ENCODE assay signal across 8 cellular contexts in the genomic region with DNA sequence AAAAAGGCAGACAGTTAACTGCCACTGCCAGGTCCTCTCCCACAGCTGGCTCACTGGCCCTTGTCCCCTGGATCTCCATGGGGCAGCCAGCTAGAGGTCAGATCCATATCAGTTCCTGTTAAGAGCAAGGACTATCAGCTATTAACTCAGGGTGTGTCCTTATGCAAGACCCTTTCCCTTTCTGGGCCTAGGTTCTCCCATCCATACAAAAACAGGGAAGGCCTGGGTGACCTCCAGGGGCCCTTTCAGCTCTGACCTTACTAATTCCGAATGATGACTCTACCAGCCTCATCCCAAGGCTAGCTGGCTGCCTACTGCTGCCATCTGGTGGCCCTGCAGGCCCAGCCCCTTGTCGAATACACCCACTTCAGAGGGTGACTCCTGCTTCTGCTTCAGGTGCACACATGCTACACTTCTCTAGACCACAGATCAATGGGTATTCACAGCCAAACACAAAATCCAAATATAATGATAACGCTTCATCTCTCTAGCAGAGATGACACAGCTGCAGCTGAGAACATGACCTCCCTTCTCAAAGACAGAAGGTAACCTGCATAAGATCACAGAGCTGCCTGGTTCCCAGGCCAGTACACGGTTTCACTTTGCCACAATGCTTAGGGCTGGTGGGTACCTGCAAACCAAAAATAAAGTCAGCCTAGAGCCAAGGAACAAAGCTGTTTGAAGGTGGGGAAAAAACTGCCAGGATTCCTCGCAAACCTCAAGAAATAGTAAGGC. TPM values are rescaled to one million over a fixed set of nuclear protein-coding genes. Genes with fewer than 3 reads are reported as not detected.
A peak's percentile ranks its signal among the peaks of the same experiment; 100 is the strongest.
DNase-seq lines count a peak whose midpoint lies in the region; ATAC-seq and TF ChIP-seq lines count a peak whose summit lies in the region.

No MANE protein-coding gene starts in this region.

- TF ChIP-seq CTCF in HFFc6 (IDR thresholded peaks at IDR 0.05) (peak; percentile 86), cardiac fibroblast (IDR thresholded peaks at IDR 0.05; ENCODE audit: low read depth, low read length) (peak; percentile 92), left lung (IDR thresholded peaks at IDR 0.05) (peak; percentile 48 to 61), upper lobe of left lung (IDR thresholded peaks at IDR 0.05) (peak in 4 of 6 experiments; percentile 22 to 48 (median 42))

- no peak overlapping the region for H3K4me3 Mint-ChIP-seq in HFFc6

- DNase-seq in NCI-H1417 (lab: John Stamatoyannopoulos, UW): peak; percentile 24 to 61 (median 34)
- no peak for DNase-seq in NCI-H1417 treated with DMSO at 0.1 percent for 48 hours (lab: John Stamatoyannopoulos, UW)
- DNase-seq in HFFc6: peak; percentile 36
- DNase-seq in OCI-M1 (lab: John Stamatoyannopoulos, UW): peak; percentile 68
- DNase-seq in cardiac fibroblast (ENCODE audit: low read depth in 2 of 2): peak; percentile 59 to 62
- peak in 1 of 2 donors; percentile 36 for DNase-seq in left lung
- peak; percentile 20 to 33 for DNase-seq in upper lobe of left lung
- DNase-seq in activated CD4-positive, CD25-positive, alpha-beta regulatory T cell (lab: John Stamatoyannopoulos, UW): no peak

- intact Hi-C loops in left lung (cut with DNase I): loop anchor here in 1 of 2 donors (5.0 to 10.0 kb wide), 2 partner anchors 214 to 246 kb away; a partner anchor contains a TSS

- H3K9me3 Mint-ChIP-seq in HFFc6: no peaks in the 10 kb centered on the region

- no peaks in the 10 kb centered on the region for H3K27me3 ChIP-seq in left lung
- H3K27me3 ChIP-seq in upper lobe of left lung: no peaks in the 10 kb centered on the region

- TF ChIP-seq EP300 in upper lobe of left lung (IDR thresholded peaks at IDR 0.05): no peak

- H3K9me3 ChIP-seq in left lung: no peaks in the 10 kb centered on the region
- no peaks in the 10 kb centered on the region for H3K9me3 ChIP-seq in upper lobe of left lung

- H3K4me3 ChIP-seq in cardiac fibroblast (replicated peaks in 1 of 2; ENCODE audit: low read depth in 2 of 2, low read length in 2 of 2) (no peak overlapping the region), left lung (no peak overlapping the region), upper lobe of left lung (no peak overlapping the region)

- WGBS in upper lobe of left lung, 2 donors: 67 to 79% methylated on average over 4 to 5 of the region's 5 CpGs

- H3K4me1 Mint-ChIP-seq in HFFc6 (ENCODE audit: low read depth): no peaks in the 10 kb centered on the region

- H3K4me1 ChIP-seq in left lung (no peaks in the 10 kb centered on the region), upper lobe of left lung (no peaks in the 10 kb centered on the region)

- H3K27ac ChIP-seq in left lung: no peak overlapping the region
- H3K27ac ChIP-seq in upper lobe of left lung: no peak overlapping the region

- no peak for TF ChIP-seq POLR2A in upper lobe of left lung (IDR thresholded peaks at IDR 0.05)

- H3K36me3 ChIP-seq in left lung: peaks cover 0 to 5% of the 10 kb centered on the region in 2 donors
- H3K36me3 ChIP-seq in upper lobe of left lung: peaks cover 0 to 11% (median 3%) of the 10 kb centered on the region in 4 donors

- peaks cover 1% of the 10 kb centered on the region for H3K36me3 Mint-ChIP-seq in HFFc6 (ENCODE audit: low read depth)

- peaks cover 2% of the 10 kb centered on the region; the same call in 1 of the 2 replicates for H3K27me3 Mint-ChIP-seq in HFFc6 (ENCODE audit: insufficient read depth)

- no peak overlapping the region for H3K27ac Mint-ChIP-seq in HFFc6

- peak; percentile 89 for ATAC-seq in left lung
- ATAC-seq in upper lobe of left lung (ENCODE audit: low FRiP score in 2 of 2): peak; percentile 56 to 59

RNA-seq across cellular contexts. Expression of a gene that starts 34.1 kb away (rescaled TPM):
- 10 to 100 TPM; 13.5 to 19.3 (median 17.7) TPM for total RNA-seq in HFFc6 (2021; fragmentation: NEBNext Ultra II Directional; extraction: Animal tissue kit (Norgen Biotek cat#: 25700))
- total RNA-seq in left lung (10 to 100 TPM; 25.4 to 26.1 TPM), upper lobe of left lung (10 to 100 TPM; 21.7 to 40.5 (median 34.8) TPM)

Comparison
In these comparisons a context has a peak if more than half of its experiments do, and no peak if none do; other contexts are left out.
1. DNase-seq: peak in NCI-H1417 (3 of 3), HFFc6 (single experiment), OCI-M1 (single experiment), cardiac fibroblast (2 of 2) and upper lobe of left lung (2 of 2); none in NCI-H1417 treated with DMSO at 0.1 percent for 48 hours (single experiment) and activated CD4-positive, CD25-positive, alpha-beta regulatory T cell (0 of 4).
2. CTCF ChIP-seq: peak in every context shown above with its lines; median percentile 92 in cardiac fibroblast; 86 in HFFc6; 54 in left lung; 42 in upper lobe of left lung.